Comparison of ENCODE assay signal across 1 cellular context in the genomic region with DNA sequence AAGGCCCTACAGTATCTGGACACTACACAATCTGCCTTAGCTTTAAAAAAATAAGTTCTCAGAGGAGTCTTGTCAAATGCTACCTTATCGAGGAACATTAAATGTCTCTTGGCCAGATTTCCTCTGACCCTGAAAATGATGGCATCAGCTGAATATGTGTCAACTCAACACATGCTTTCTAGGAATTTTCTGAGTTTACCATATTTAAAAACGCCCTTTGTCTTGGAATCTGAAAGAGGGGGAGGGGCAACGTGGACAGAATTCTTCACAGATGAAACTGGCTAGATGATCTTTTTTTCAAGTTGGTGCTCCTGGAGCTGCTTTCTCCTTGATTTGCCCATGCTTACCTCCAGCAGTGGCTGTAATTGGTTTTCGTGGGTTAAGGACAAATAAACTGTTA.
TF ChIP-seq lines count a peak whose summit lies in the region.

No MANE protein-coding gene starts in this region.

TF ChIP-seq in IMR-90, 13 proteins besides CTCF, POLR2A, EP300 and RAD21 (continued from another document):
- TF ChIP-seq, protein P1, sequence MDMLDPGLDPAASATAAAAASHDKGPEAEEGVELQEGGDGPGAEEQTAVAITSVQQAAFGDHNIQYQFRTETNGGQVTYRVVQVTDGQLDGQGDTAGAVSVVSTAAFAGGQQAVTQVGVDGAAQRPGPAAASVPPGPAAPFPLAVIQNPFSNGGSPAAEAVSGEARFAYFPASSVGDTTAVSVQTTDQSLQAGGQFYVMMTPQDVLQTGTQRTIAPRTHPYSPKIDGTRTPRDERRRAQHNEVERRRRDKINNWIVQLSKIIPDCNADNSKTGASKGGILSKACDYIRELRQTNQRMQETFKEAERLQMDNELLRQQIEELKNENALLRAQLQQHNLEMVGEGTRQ (IDR thresholded peaks at IDR 0.05; ENCODE audit: low read depth, low read length), result no peak
- no peak for TF ChIP-seq RFX5 (IDR thresholded peaks at IDR 0.05; ENCODE audit: low read depth, low read length)
- TF ChIP-seq CEBPB (IDR thresholded peaks at IDR 0.05; ENCODE audit: low read depth, low read length), result no peak
